ENCODE assay signal across 8 cellular contexts in the genomic region with DNA sequence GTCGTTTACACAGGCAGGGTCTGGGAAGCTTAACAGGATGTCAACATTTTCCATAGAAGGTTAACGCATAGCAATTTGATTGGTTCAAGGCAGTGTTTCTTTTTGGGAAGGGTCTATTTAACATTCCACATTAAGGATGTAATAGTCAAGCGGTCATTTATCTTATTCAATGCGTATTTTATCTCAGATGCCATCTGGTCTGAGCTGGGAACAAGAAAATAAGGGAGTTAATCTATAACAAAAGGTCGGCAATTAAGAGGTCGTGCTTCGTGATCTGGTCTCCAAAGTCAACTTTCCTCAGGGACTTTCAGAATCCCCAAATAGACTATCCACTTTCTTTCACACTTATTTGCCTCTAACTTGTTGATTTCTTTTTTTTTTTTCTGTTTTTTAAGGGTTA. TPM values are rescaled to one million over a fixed set of nuclear protein-coding genes. Genes with fewer than 3 reads are reported as not detected.
A peak's percentile ranks its signal among the peaks of the same experiment; 100 is the strongest.
DNase-seq lines count a peak whose midpoint lies in the region; ATAC-seq and TF ChIP-seq lines count a peak whose summit lies in the region.

No MANE protein-coding gene starts in this region.

- in situ Hi-C loops in astrocyte of the spinal cord (cut with HindIII; ENCODE audit: low sequenced_read_pairs), result no loop called here

- H3K27ac ChIP-seq in heart right ventricle, result peak overlapping the region in 9 of 10 donors; percentile 90 to 99 (median 96)
- H3K27ac ChIP-seq in lung (ENCODE audit: low read depth in 1 of 2, low read length in 1 of 2), result peak overlapping the region in 1 of 2 donors; percentile 97
- peak overlapping the region; percentile 7 for H3K27ac ChIP-seq in urinary bladder (ENCODE audit: low read depth)

- TF ChIP-seq CTCF in heart right ventricle (IDR thresholded peaks at IDR 0.05) (no peak), astrocyte of the spinal cord (IDR thresholded peaks at IDR 0.05; ENCODE audit: low read depth, low read length) (no peak), lung (IDR thresholded peaks at IDR 0.05; ENCODE audit: control extremely low read depth, extremely low read depth) (no peak)

- no peaks in the 10 kb centered on the region for H3K27me3 ChIP-seq in heart right ventricle
- H3K27me3 ChIP-seq in lung (ENCODE audit: control insufficient read depth, insufficient read depth), result no peaks in the 10 kb centered on the region

- H3K9me3 ChIP-seq in heart right ventricle, result no peaks in the 10 kb centered on the region
- H3K9me3 ChIP-seq in lung (ENCODE audit: control insufficient read depth in 2 of 2, insufficient read depth in 1 of 2, low read length in 1 of 2), result no peaks in the 10 kb centered on the region

- DNase-seq in heart right ventricle, result no peak
- DNase-seq in Right ventricle myocardium inferior (ENCODE audit: missing footprints), result no peak
- no peak for DNase-seq in astrocyte of the spinal cord (ENCODE audit: low read depth, low spot score)
- no peak for DNase-seq in lung (ENCODE audit: low spot score)
- DNase-seq in hypothalamus (lab: John Stamatoyannopoulos, UW), result no peak
- no peak for DNase-seq in NOMO-1 (lab: John Stamatoyannopoulos, UW; ENCODE audit: unreplicated experiment in 2 of 2)
- DNase-seq in dedifferentiated amniotic fluid mesenchymal stem cell (ENCODE audit: extremely low spot score), result no peak

- H3K36me3 ChIP-seq in heart right ventricle, result peaks cover 0 to 29% (median 0%) of the 10 kb centered on the region in 9 donors
- H3K36me3 ChIP-seq in lung (ENCODE audit: control insufficient read depth in 2 of 2, insufficient read depth in 2 of 2, low read length in 2 of 2), result no peaks in the 10 kb centered on the region
- H3K36me3 ChIP-seq in urinary bladder (ENCODE audit: insufficient read depth), result no peaks in the 10 kb centered on the region

- H3K4me3 ChIP-seq in heart right ventricle (peak overlapping the region; percentile 47 to 86 (median 72)), astrocyte of the spinal cord (ENCODE audit: low read depth, low read length) (peak overlapping the region; percentile 74), lung (peak overlapping the region; percentile 19), urinary bladder (ENCODE audit: low read depth, low read length) (peak overlapping the region; percentile 83)

- 15 to 21% methylated on average over 7 of the region's 7 CpGs for WGBS in heart right ventricle, 2 donors
- 8 to 17% methylated on average over 7 of the region's 7 CpGs for WGBS in lung, 2 donors
- 6% methylated on average over 7 of the region's 7 CpGs for WGBS in urinary bladder

- H3K4me1 ChIP-seq in heart right ventricle (peaks cover 3 to 42% (median 38%) of the 10 kb centered on the region in 9 donors), lung (ENCODE audit: control insufficient read depth in 2 of 2, insufficient read depth in 2 of 2, low read length in 2 of 2) (peaks cover 6 to 22% of the 10 kb centered on the region in 2 donors), urinary bladder (ENCODE audit: insufficient read depth) (no peaks in the 10 kb centered on the region)

- intact Hi-C loops in heart right ventricle (cut with DNase I), result loop anchor here in 6 of 10 donors (2.0 to 10.0 kb wide), 11 partner anchors 61 to 304 kb away; a partner anchor contains a TSS
- intact Hi-C loops in Right ventricle myocardium inferior (cut with DNase I), result loop anchor here (5.0 kb wide), 2 partner anchors 86 to 231 kb away; a partner anchor contains a TSS

- no peak for ATAC-seq in heart right ventricle
- no peak for ATAC-seq in Right ventricle myocardium inferior
- ATAC-seq in lung (ENCODE audit: insufficient read depth, low FRiP score), result no peak

RNA-seq across cellular contexts. Expression of a gene that starts 0.6 kb away (rescaled TPM):
- 10 to 100 TPM; 15.0 to 36.3 (median 19.3) TPM for total RNA-seq in heart right ventricle
- 10 to 100 TPM in 1 of 2 donors, 1 to 10 TPM in 1; 8.8 to 71.5 TPM for polyA plus RNA-seq in heart right ventricle
- total RNA-seq in Right ventricle myocardium inferior, result 21.7 TPM
- 10 to 100 TPM; 55.6 to 65.4 TPM for total RNA-seq in lung
- 10 to 100 TPM; 54.0 to 60.2 TPM for polyA plus RNA-seq in lung
- 93.3 TPM for total RNA-seq in urinary bladder
- polyA plus RNA-seq in urinary bladder, result 29.8 TPM

Comparison
In these comparisons a context has a peak if more than half of its experiments do, and no peak if none do; other contexts are left out.
1. H3K4me3 ChIP-seq: peak in every context shown above with its lines; median percentile 83 in urinary bladder; 74 in astrocyte of the spinal cord; 72 in heart right ventricle; 19 in lung.